Comparison of ENCODE assay signal across 8 cellular contexts in genomic region chr6:158026901-158027589, GRCh38. TPM values are rescaled to one million over a fixed set of nuclear protein-coding genes. Genes with fewer than 3 reads are reported as not detected.
DNase-seq lines count a peak whose midpoint lies in the region; ATAC-seq, FAIRE-seq and TF ChIP-seq lines count a peak whose summit lies in the region.

No MANE protein-coding gene starts in this region.

- H3K4me2 ChIP-seq in hepatocyte: no peak overlapping the region

- CTCF ChIA-PET in activated CD4-positive, alpha-beta memory T cell treated with anti-CD3 and anti-CD28 coated beads, Interleukin-2, amount 10 ng/mL, durations not matched to agents 7 days and 5 days (lab: Charles Lee): interaction anchor here (0.6 to 6.6 kb wide), 34 partner anchors 9 to 270 kb away, joined by 3 to 67 read pairs (median 6); partner anchors contain the start of gene SYNJ2

- no peaks in the 10 kb centered on the region for H3K36me3 ChIP-seq in hepatocyte (replicated peaks; ENCODE audit: insufficient read depth, low read depth)
- H3K36me3 ChIP-seq in thymus (ENCODE audit: control insufficient read depth, insufficient read depth): peaks cover 7% of the 10 kb centered on the region

- no peak overlapping the region for H3K4me3 ChIP-seq in hepatocyte
- H3K4me3 ChIP-seq in thymus (ENCODE audit: low read length): no peak overlapping the region

- H3K4me1 Mint-ChIP-seq in activated CD4-positive, alpha-beta memory T cell treated with anti-CD3 and anti-CD28 coated beads, Interleukin-2, amount 10 ng/mL, durations not matched to agents 7 days and 5 days: peaks cover 55% of the 10 kb centered on the region

- H2AFZ ChIP-seq in hepatocyte: no peak overlapping the region

- H3K9me3 Mint-ChIP-seq in activated CD4-positive, alpha-beta memory T cell treated with anti-CD3 and anti-CD28 coated beads, Interleukin-2, amount 10 ng/mL, durations not matched to agents 7 days and 5 days: no peaks in the 10 kb centered on the region

- H3K9me2 ChIP-seq in hepatocyte (replicated peaks; ENCODE audit: insufficient read depth): no peaks in the 10 kb centered on the region

- DNase-seq in SKM-1 treated with dmso at 0.1 percent for 144 hours (lab: John Stamatoyannopoulos, UW; ENCODE audit: unreplicated experiment): peak; percentile 44
- DNase-seq in SKM-1 (lab: John Stamatoyannopoulos, UW; ENCODE audit: unreplicated experiment): no peak
- no peak for DNase-seq in activated CD4-positive, alpha-beta memory T cell treated with anti-CD3 and anti-CD28 coated beads, Interleukin-2, amount 10 ng/mL, durations not matched to agents 7 days and 5 days
- DNase-seq in hepatocyte (ENCODE audit: low spot score): peak; percentile 6
- DNase-seq in RCC 7860 (ENCODE audit: low spot score): no peak

- H3K4me3 Mint-ChIP-seq in activated CD4-positive, alpha-beta memory T cell treated with anti-CD3 and anti-CD28 coated beads, Interleukin-2, amount 10 ng/mL, durations not matched to agents 7 days and 5 days: peak overlapping the region; percentile 70

- no peaks in the 10 kb centered on the region for H3K9me3 ChIP-seq in hepatocyte (ENCODE audit: low read depth)
- H3K9me3 ChIP-seq in thymus (ENCODE audit: control insufficient read depth): no peaks in the 10 kb centered on the region

- peaks cover 26% of the 10 kb centered on the region for H3K36me3 Mint-ChIP-seq in activated CD4-positive, alpha-beta memory T cell treated with anti-CD3 and anti-CD28 coated beads, Interleukin-2, amount 10 ng/mL, durations not matched to agents 7 days and 5 days (ENCODE audit: low read depth)

- no peaks in the 10 kb centered on the region for H3K27me3 ChIP-seq in hepatocyte
- H3K27me3 ChIP-seq in thymus (ENCODE audit: control insufficient read depth, insufficient read depth): no peaks in the 10 kb centered on the region

- H3K79me2 ChIP-seq in hepatocyte: peaks cover 20% of the 10 kb centered on the region

- no peaks in the 10 kb centered on the region for H3K27me3 Mint-ChIP-seq in activated CD4-positive, alpha-beta memory T cell treated with anti-CD3 and anti-CD28 coated beads, Interleukin-2, amount 10 ng/mL, durations not matched to agents 7 days and 5 days

- no peak for TF ChIP-seq CTCF in hepatocyte (IDR thresholded peaks at IDR 0.05; ENCODE audit: poor library complexity)

- H3K27ac ChIP-seq in hepatocyte: peak overlapping the region; percentile 85
- peak overlapping the region; percentile 78 for H3K27ac ChIP-seq in thymus (ENCODE audit: low read depth)

- POLR2A ChIA-PET in activated CD4-positive, alpha-beta memory T cell treated with anti-CD3 and anti-CD28 coated beads, Interleukin-2, amount 10 ng/mL, durations not matched to agents 7 days and 5 days (lab: Charles Lee): interaction anchor here (0.7 to 3.1 kb wide), 15 partner anchors 12 to 142 kb away, joined by 3 to 33 read pairs (median 6); partner anchors contain the start of gene SYNJ2

- H3K4me1 ChIP-seq in hepatocyte (ENCODE audit: insufficient read depth): peaks cover 25% of the 10 kb centered on the region
- H3K4me1 ChIP-seq in thymus (ENCODE audit: control insufficient read depth, insufficient read depth, low read length): peaks cover 11% of the 10 kb centered on the region

- ATAC-seq in HG03457 (IDR thresholded peaks at IDR 0.05; ENCODE audit: unreplicated experiment) (no peak), GM19324 (IDR thresholded peaks at IDR 0.05; ENCODE audit: low FRiP score, unreplicated experiment) (no peak)

- no peak for FAIRE-seq in RCC 7860 (lab: Jason Lieb, UNC)

- peak overlapping the region; percentile 98 for H3K27ac Mint-ChIP-seq in activated CD4-positive, alpha-beta memory T cell treated with anti-CD3 and anti-CD28 coated beads, Interleukin-2, amount 10 ng/mL, durations not matched to agents 7 days and 5 days

- no peaks in the 10 kb centered on the region for H4K20me1 ChIP-seq in hepatocyte (ENCODE audit: insufficient read depth, poor library complexity, severe bottlenecking)

- WGBS in hepatocyte (ENCODE audit: low lambda C conversion rate, missing lambda C conversion rate): 96% methylated on average over 23 of the region's 23 CpGs
- 69% methylated on average over 23 of the region's 23 CpGs for WGBS in thymus

RNA-seq across cellular contexts. Expression of gene SYNJ2, which starts 45.4 kb away (rescaled TPM):
- total RNA-seq in activated CD4-positive, alpha-beta memory T cell treated with anti-CD3 and anti-CD28 coated beads, Interleukin-2, amount 10 ng/mL, durations not matched to agents 7 days and 5 days: 10 to 100 TPM; 36.8 to 39.1 TPM
- total RNA-seq in hepatocyte: 15.4 and 15.6 TPM in 2 replicates
- polyA plus RNA-seq in hepatocyte: 16.5 and 21.4 TPM in 2 replicates
- polyA plus RNA-seq in thymus: 8.2 TPM

Comparison
In these comparisons a context has a peak if more than half of its experiments do, and no peak if none do; other contexts are left out.
1. DNase-seq: peak in SKM-1 treated with dmso at 0.1 percent for 144 hours (single experiment) and hepatocyte (single experiment); none in SKM-1 (single experiment), activated CD4-positive, alpha-beta memory T cell treated with anti-CD3 and anti-CD28 coated beads, Interleukin-2, amount 10 ng/mL, durations not matched to agents 7 days and 5 days (single experiment) and RCC 7860 (single experiment).